Comparison of ENCODE assay signal across 2 cellular contexts in genomic region chr14:91580886-91581615, GRCh38.
TF ChIP-seq lines count a peak whose summit lies in the region.

No MANE protein-coding gene starts in this region.

TF ChIP-seq in HepG2, 621 proteins besides CTCF, POLR2A, EP300 and RAD21:
- TF ChIP-seq ZKSCAN8 (CRISPR knock-in tag; IDR thresholded peaks at IDR 0.05; ENCODE audit: borderline replicate concordance) (no peak), SRY (CRISPR knock-in tag; IDR thresholded peaks at IDR 0.05) (no peak), MZF1 (CRISPR knock-in tag; IDR thresholded peaks at IDR 0.05; ENCODE audit: borderline replicate concordance) (no peak), MAFF (IDR thresholded peaks at IDR 0.05; ENCODE audit: low read depth, low read length) (peak; percentile 19; the same call in 1 of the 2 replicates), ZSCAN21 (CRISPR knock-in tag; IDR thresholded peaks at IDR 0.05; ENCODE audit: borderline replicate concordance) (no peak), ZNF24 (IDR thresholded peaks at IDR 0.05) (no peak), MAFK (conservative IDR thresholded peaks at IDR 0.05 in 1 of 2, IDR thresholded peaks at IDR 0.05 in 1 of 2; ENCODE audit: low read length in 2 of 2) (peak; percentile 7 to 39; a peak in 2 of 4 replicates), ZNF557 (CRISPR knock-in tag; IDR thresholded peaks at IDR 0.05) (no peak), KLF12 (CRISPR knock-in tag; IDR thresholded peaks at IDR 0.05; ENCODE audit: borderline replicate concordance) (no peak), ZNF33B (CRISPR knock-in tag; IDR thresholded peaks at IDR 0.05) (no peak), RELA (CRISPR knock-in tag; IDR thresholded peaks at IDR 0.05) (no peak)
- TF ChIP-seq, protein P1, sequence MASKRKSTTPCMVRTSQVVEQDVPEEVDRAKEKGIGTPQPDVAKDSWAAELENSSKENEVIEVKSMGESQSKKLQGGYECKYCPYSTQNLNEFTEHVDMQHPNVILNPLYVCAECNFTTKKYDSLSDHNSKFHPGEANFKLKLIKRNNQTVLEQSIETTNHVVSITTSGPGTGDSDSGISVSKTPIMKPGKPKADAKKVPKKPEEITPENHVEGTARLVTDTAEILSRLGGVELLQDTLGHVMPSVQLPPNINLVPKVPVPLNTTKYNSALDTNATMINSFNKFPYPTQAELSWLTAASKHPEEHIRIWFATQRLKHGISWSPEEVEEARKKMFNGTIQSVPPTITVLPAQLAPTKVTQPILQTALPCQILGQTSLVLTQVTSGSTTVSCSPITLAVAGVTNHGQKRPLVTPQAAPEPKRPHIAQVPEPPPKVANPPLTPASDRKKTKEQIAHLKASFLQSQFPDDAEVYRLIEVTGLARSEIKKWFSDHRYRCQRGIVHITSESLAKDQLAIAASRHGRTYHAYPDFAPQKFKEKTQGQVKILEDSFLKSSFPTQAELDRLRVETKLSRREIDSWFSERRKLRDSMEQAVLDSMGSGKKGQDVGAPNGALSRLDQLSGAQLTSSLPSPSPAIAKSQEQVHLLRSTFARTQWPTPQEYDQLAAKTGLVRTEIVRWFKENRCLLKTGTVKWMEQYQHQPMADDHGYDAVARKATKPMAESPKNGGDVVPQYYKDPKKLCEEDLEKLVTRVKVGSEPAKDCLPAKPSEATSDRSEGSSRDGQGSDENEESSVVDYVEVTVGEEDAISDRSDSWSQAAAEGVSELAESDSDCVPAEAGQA (IDR thresholded peaks at IDR 0.05; ENCODE audit: low read depth): no peak
- TF ChIP-seq, protein P1 (CRISPR knock-in tag; IDR thresholded peaks at IDR 0.05; ENCODE audit: borderline replicate concordance): no peak
- TF ChIP-seq, protein P2, sequence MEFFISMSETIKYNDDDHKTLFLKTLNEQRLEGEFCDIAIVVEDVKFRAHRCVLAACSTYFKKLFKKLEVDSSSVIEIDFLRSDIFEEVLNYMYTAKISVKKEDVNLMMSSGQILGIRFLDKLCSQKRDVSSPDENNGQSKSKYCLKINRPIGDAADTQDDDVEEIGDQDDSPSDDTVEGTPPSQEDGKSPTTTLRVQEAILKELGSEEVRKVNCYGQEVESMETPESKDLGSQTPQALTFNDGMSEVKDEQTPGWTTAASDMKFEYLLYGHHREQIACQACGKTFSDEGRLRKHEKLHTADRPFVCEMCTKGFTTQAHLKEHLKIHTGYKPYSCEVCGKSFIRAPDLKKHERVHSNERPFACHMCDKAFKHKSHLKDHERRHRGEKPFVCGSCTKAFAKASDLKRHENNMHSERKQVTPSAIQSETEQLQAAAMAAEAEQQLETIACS (CRISPR knock-in tag; IDR thresholded peaks at IDR 0.05): no peak
- TF ChIP-seq, protein P3, sequence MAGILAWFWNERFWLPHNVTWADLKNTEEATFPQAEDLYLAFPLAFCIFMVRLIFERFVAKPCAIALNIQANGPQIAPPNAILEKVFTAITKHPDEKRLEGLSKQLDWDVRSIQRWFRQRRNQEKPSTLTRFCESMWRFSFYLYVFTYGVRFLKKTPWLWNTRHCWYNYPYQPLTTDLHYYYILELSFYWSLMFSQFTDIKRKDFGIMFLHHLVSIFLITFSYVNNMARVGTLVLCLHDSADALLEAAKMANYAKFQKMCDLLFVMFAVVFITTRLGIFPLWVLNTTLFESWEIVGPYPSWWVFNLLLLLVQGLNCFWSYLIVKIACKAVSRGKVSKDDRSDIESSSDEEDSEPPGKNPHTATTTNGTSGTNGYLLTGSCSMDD (CRISPR knock-in tag; IDR thresholded peaks at IDR 0.05): no peak

TF ChIP-seq in H1, 55 proteins besides CTCF, POLR2A, EP300 and RAD21:
- TF ChIP-seq NRF1 (IDR thresholded peaks at IDR 0.05; ENCODE audit: low read depth, low read length): no peak
- 0 out of 2 replicates have a peak, but pooled peaks have one; percentile 23 for TF ChIP-seq TEAD4 (IDR thresholded peaks at IDR 0.05; ENCODE audit: low read depth, low read length)
